In the genomic region with DNA sequence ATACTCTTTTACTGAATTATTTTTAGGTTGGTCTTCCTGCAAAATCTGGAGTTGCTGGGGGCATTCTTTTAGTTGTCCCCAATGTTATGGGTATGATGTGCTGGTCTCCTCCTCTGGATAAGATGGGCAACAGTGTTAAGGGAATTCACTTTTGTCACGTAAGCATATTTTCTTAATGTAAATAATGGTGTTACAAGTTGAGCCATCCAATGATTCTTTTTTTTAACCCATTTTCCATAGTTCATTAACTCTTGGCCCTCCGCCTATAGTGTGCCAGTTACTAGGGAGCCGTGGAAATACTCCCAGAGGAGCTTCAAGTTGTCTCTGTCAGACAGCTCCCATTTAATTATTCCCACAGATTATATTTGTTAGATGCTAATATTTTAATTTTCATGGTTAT, we compare ENCODE assay signal across 1 cellular context.
TF ChIP-seq lines count a peak whose summit lies in the region.

No MANE protein-coding gene starts in this region.

TF ChIP-seq in K562, 482 proteins besides CTCF, POLR2A, EP300 and RAD21:
- TF ChIP-seq ZNF311 (CRISPR knock-in tag; IDR thresholded peaks at IDR 0.05), result no peak
- TF ChIP-seq IRF2 (CRISPR knock-in tag; IDR thresholded peaks at IDR 0.05), result no peak
- TF ChIP-seq ZNF436 (CRISPR knock-in tag; IDR thresholded peaks at IDR 0.05), result no peak
- TF ChIP-seq ZNF316 (IDR thresholded peaks at IDR 0.05), result peak; percentile 77
- TF ChIP-seq TRIM24 (IDR thresholded peaks at IDR 0.05), result no peak
- no peak for TF ChIP-seq RHOXF2B (CRISPR knock-in tag; conservative IDR thresholded peaks at IDR 0.05)
- TF ChIP-seq CCAR2 (IDR thresholded peaks at IDR 0.05; ENCODE audit: low read depth, low read length), result no peak
- peak; percentile 55; the same call in 1 of the 2 replicates for TF ChIP-seq C11orf30 (IDR thresholded peaks at IDR 0.05; ENCODE audit: low read depth)
- no peak for TF ChIP-seq RCOR1 (IDR thresholded peaks at IDR 0.05; ENCODE audit: borderline replicate concordance in 1 of 2, low read depth in 2 of 2, low read length in 2 of 2)
- peak; percentile 62 for TF ChIP-seq MAFK (IDR thresholded peaks at IDR 0.05; ENCODE audit: low read length)
- TF ChIP-seq, protein P1, sequence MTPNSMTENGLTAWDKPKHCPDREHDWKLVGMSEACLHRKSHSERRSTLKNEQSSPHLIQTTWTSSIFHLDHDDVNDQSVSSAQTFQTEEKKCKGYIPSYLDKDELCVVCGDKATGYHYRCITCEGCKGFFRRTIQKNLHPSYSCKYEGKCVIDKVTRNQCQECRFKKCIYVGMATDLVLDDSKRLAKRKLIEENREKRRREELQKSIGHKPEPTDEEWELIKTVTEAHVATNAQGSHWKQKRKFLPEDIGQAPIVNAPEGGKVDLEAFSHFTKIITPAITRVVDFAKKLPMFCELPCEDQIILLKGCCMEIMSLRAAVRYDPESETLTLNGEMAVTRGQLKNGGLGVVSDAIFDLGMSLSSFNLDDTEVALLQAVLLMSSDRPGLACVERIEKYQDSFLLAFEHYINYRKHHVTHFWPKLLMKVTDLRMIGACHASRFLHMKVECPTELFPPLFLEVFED (CRISPR knock-in tag; conservative IDR thresholded peaks at IDR 0.05), result no peak
- no peak for TF ChIP-seq SPI1 (IDR thresholded peaks at IDR 0.05; ENCODE audit: borderline replicate concordance, low read depth, low read length)
- TF ChIP-seq MAFF (IDR thresholded peaks at IDR 0.05; ENCODE audit: low read length), result peak; percentile 51
- TF ChIP-seq SRSF3 (IDR thresholded peaks at IDR 0.05; ENCODE audit: insufficient read depth, low read length), result no peak
- TF ChIP-seq ZNF165 (CRISPR knock-in tag; IDR thresholded peaks at IDR 0.05; ENCODE audit: borderline replicate concordance), result no peak
